ENCODE assay signal across 13 cellular contexts in genomic region chr19:50344661-50345318, GRCh38. TPM values are rescaled to one million over a fixed set of nuclear protein-coding genes. Genes with fewer than 3 reads are reported as not detected.
DNase-seq lines count a peak whose midpoint lies in the region; ATAC-seq and TF ChIP-seq lines count a peak whose summit lies in the region.
"Had no signal": no experiment of that assay in that cellular context is flagged by ENCODE, and none has a peak within 500 bp of the region (broad histone marks: within the 10 kb centered on the region; RNA-seq: fewer than 3 reads in every experiment).

No MANE protein-coding gene starts in this region.

- ATAC-seq in GM19395 (IDR thresholded peaks at IDR 0.05; ENCODE audit: unreplicated experiment) (peak; percentile 57), HG03571 (IDR thresholded peaks at IDR 0.05; ENCODE audit: unreplicated experiment) (peak; percentile 44), esophagus mucosa (peak; percentile 58)
- no peak for ATAC-seq in natural killer cell treated with Interleukin-12 subunit alpha and Interleukin-12 subunit beta and Interleukin-15 and Interleukin-18, amount 100 ng/mL, for 72 hours
- no peak for ATAC-seq in CD4-positive, alpha-beta T cell (ENCODE audit: poor library complexity)
- no peak for ATAC-seq in activated T-cell treated with anti-CD3 and anti-CD28 coated beads, Interleukin-2, amount 50 U/mL, for 4 hours
- ATAC-seq: HCT116 had no signal

- H3K4me3 Mint-ChIP-seq in natural killer cell treated with Interleukin-12 subunit alpha and Interleukin-12 subunit beta and Interleukin-15 and Interleukin-18, amount 100 ng/mL, for 72 hours = no peak overlapping the region
- no peak overlapping the region for H3K4me3 Mint-ChIP-seq in CD4-positive, alpha-beta T cell
- no peak overlapping the region for H3K4me3 Mint-ChIP-seq in activated T-cell treated with anti-CD3 and anti-CD28 coated beads, Interleukin-2, amount 50 U/mL, for 4 hours

- peaks cover 0 to 6% of the 10 kb centered on the region in 2 donors for H3K27me3 Mint-ChIP-seq in natural killer cell treated with Interleukin-12 subunit alpha and Interleukin-12 subunit beta and Interleukin-15 and Interleukin-18, amount 100 ng/mL, for 72 hours
- no peaks in the 10 kb centered on the region for H3K27me3 Mint-ChIP-seq in CD4-positive, alpha-beta T cell
- no peaks in the 10 kb centered on the region for H3K27me3 Mint-ChIP-seq in activated T-cell treated with anti-CD3 and anti-CD28 coated beads, Interleukin-2, amount 50 U/mL, for 4 hours (ENCODE audit: low read depth)

- peak; percentile 73 for TF ChIP-seq POLR2A in GM10847 (IDR thresholded peaks at IDR 0.05; ENCODE audit: extremely low read depth, insufficient read length)

- intact Hi-C loops in CD4-positive, alpha-beta T cell (cut with DNase I, micrococcal nuclease) = no loop called here

- no peak for TF ChIP-seq CTCF in CD4-positive, alpha-beta T cell (IDR thresholded peaks at IDR 0.05)

- POLR2A ChIA-PET in CD4-positive, alpha-beta T cell (lab: Charles Lee) = no interaction called here

- no peaks in the 10 kb centered on the region for H3K27me3 ChIP-seq in CD4-positive, alpha-beta T cell (ENCODE audit: control insufficient read depth, insufficient read depth, low read length)

- peaks cover 4% of the 10 kb centered on the region for H3K9me3 Mint-ChIP-seq in natural killer cell treated with Interleukin-12 subunit alpha and Interleukin-12 subunit beta and Interleukin-15 and Interleukin-18, amount 100 ng/mL, for 72 hours
- no peaks in the 10 kb centered on the region for H3K9me3 Mint-ChIP-seq in CD4-positive, alpha-beta T cell
- peaks cover 3% of the 10 kb centered on the region for H3K9me3 Mint-ChIP-seq in activated T-cell treated with anti-CD3 and anti-CD28 coated beads, Interleukin-2, amount 50 U/mL, for 4 hours

- no peaks in the 10 kb centered on the region for H3K36me3 Mint-ChIP-seq in natural killer cell treated with Interleukin-12 subunit alpha and Interleukin-12 subunit beta and Interleukin-15 and Interleukin-18, amount 100 ng/mL, for 72 hours
- H3K36me3 Mint-ChIP-seq in CD4-positive, alpha-beta T cell (ENCODE audit: low read depth) = no peaks in the 10 kb centered on the region
- H3K36me3 Mint-ChIP-seq in activated T-cell treated with anti-CD3 and anti-CD28 coated beads, Interleukin-2, amount 50 U/mL, for 4 hours (ENCODE audit: insufficient read depth) = no peaks in the 10 kb centered on the region

- H3K9me3 ChIP-seq in CD4-positive, alpha-beta T cell (ENCODE audit: control insufficient read depth, low read length) = peaks cover 5% of the 10 kb centered on the region

- H3K27ac ChIP-seq in CD4-positive, alpha-beta T cell (ENCODE audit: low read depth, low read length) = no peak overlapping the region

- DNase-seq in natural killer cell treated with Interleukin-12 subunit alpha and Interleukin-12 subunit beta and Interleukin-15 and Interleukin-18, amount 100 ng/mL, for 72 hours (ENCODE audit: low spot score) = no peak
- no peak for DNase-seq in CD4-positive, alpha-beta T cell
- no peak for DNase-seq in activated CD4-positive, alpha-beta T cell treated with anti-CD3 and anti-CD28 coated beads for 4 hours
- no peak for DNase-seq in activated T-cell treated with anti-CD3 and anti-CD28 coated beads, Interleukin-2, amount 50 U/mL, for 4 hours
- DNase-seq: activated gamma-delta T cell treated with Interleukin-2 at 50 U/mL for 16 hours, NCI-H1105, SK-N-SH had no signal

- no peak overlapping the region for H3K27ac Mint-ChIP-seq in natural killer cell treated with Interleukin-12 subunit alpha and Interleukin-12 subunit beta and Interleukin-15 and Interleukin-18, amount 100 ng/mL, for 72 hours
- H3K27ac Mint-ChIP-seq in CD4-positive, alpha-beta T cell = no peak overlapping the region

- CTCF ChIA-PET in CD4-positive, alpha-beta T cell (lab: Charles Lee) = no interaction called here

- peaks cover 3 to 10% of the 10 kb centered on the region in 2 donors for H3K4me1 Mint-ChIP-seq in natural killer cell treated with Interleukin-12 subunit alpha and Interleukin-12 subunit beta and Interleukin-15 and Interleukin-18, amount 100 ng/mL, for 72 hours (ENCODE audit: low read depth in 2 of 2)
- H3K4me1 Mint-ChIP-seq in CD4-positive, alpha-beta T cell (ENCODE audit: low read depth) = peaks cover 9% of the 10 kb centered on the region
- H3K4me1 Mint-ChIP-seq in activated T-cell treated with anti-CD3 and anti-CD28 coated beads, Interleukin-2, amount 50 U/mL, for 4 hours (ENCODE audit: low read depth) = peaks cover 21% of the 10 kb centered on the region

RNA-seq across cellular contexts. Expression of gene KCNC3, which starts 15.6 kb away (rescaled TPM):
- total RNA-seq in esophagus mucosa = 0.48 TPM
- total RNA-seq in natural killer cell treated with Interleukin-12 subunit alpha and Interleukin-12 subunit beta and Interleukin-15 and Interleukin-18, amount 100 ng/mL, for 72 hours = 10 to 100 TPM in 1 of 2 donors, 1 to 10 TPM in 1; 1.9 to 25.8 TPM
- 1 to 10 TPM; 1.6 to 2.0 TPM for total RNA-seq in CD4-positive, alpha-beta T cell
- total RNA-seq in activated T-cell treated with anti-CD3 and anti-CD28 coated beads, Interleukin-2, amount 50 U/mL, for 4 hours = 1 to 10 TPM; 4.1 to 5.6 (median 4.6) TPM

RNA-seq across cellular contexts. Expression of gene NAPSA, which starts 20.6 kb away (rescaled TPM):
- total RNA-seq in esophagus mucosa = 0.40 TPM
- total RNA-seq in natural killer cell treated with Interleukin-12 subunit alpha and Interleukin-12 subunit beta and Interleukin-15 and Interleukin-18, amount 100 ng/mL, for 72 hours = 10 to 100 TPM in 1 of 2 donors, 1 to 10 TPM in 1; 2.4 to 12.4 TPM
- under 1 TPM; 0.61 to 0.91 TPM for total RNA-seq in CD4-positive, alpha-beta T cell
- 10 to 100 TPM in 2 of 3 donors, 1 to 10 TPM in 1; 9.1 to 21.1 (median 10.4) TPM for total RNA-seq in activated T-cell treated with anti-CD3 and anti-CD28 coated beads, Interleukin-2, amount 50 U/mL, for 4 hours
- total RNA-seq: endothelial cell of umbilical vein had no signal

RNA-seq across cellular contexts. Expression of gene NR1H2, which starts 31.5 kb away (rescaled TPM):
- 33.4 TPM for total RNA-seq in esophagus mucosa
- total RNA-seq in natural killer cell treated with Interleukin-12 subunit alpha and Interleukin-12 subunit beta and Interleukin-15 and Interleukin-18, amount 100 ng/mL, for 72 hours = 10 to 100 TPM; 84.5 to 91.9 TPM
- total RNA-seq in CD4-positive, alpha-beta T cell = 100 to 1,000 TPM; 261 to 265 TPM
- 100 to 1,000 TPM; 106 to 107 (median 106) TPM for total RNA-seq in activated T-cell treated with anti-CD3 and anti-CD28 coated beads, Interleukin-2, amount 50 U/mL, for 4 hours

RNA-seq across cellular contexts. Expression of gene POLD1, which starts 39.4 kb away (rescaled TPM):
- total RNA-seq in esophagus mucosa = 24.3 TPM
- 100 to 1,000 TPM in 1 of 2 donors, 10 to 100 TPM in 1; 80.0 to 246 TPM for total RNA-seq in natural killer cell treated with Interleukin-12 subunit alpha and Interleukin-12 subunit beta and Interleukin-15 and Interleukin-18, amount 100 ng/mL, for 72 hours
- total RNA-seq in CD4-positive, alpha-beta T cell = 10 to 100 TPM; 22.1 to 24.2 TPM
- total RNA-seq in activated T-cell treated with anti-CD3 and anti-CD28 coated beads, Interleukin-2, amount 50 U/mL, for 4 hours = 100 to 1,000 TPM; 182 to 246 (median 214) TPM

Comparison
In these comparisons a context has a peak if more than half of its experiments do, and no peak if none do; other contexts are left out.
1. ATAC-seq: peak in GM19395 (single experiment), HG03571 (single experiment) and esophagus mucosa (single experiment); none in natural killer cell treated with Interleukin-12 subunit alpha and Interleukin-12 subunit beta and Interleukin-15 and Interleukin-18, amount 100 ng/mL, for 72 hours (0 of 2), CD4-positive, alpha-beta T cell (single experiment) and activated T-cell treated with anti-CD3 and anti-CD28 coated beads, Interleukin-2, amount 50 U/mL, for 4 hours (0 of 2).